Comparison of ENCODE assay signal across 2 cellular contexts in the genomic region with DNA sequence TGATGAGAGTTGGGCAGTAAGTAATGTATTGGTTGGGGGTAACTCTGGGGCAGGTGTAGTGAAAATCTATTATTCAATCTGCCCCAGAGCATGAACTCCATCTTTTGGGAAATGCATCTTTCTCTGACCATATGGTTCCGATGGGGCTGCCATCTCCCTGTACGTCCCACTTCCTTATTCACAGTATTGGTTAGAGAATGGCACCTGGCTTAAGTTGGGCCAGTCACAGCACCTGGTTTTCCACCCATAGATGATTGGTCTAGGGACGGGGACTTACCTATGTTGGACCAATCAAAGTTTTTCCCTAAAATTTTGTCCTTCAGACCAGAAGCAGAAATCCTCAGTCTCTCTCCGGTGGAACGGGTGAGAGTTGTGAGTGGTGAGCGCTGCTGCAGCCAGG.
TF ChIP-seq lines count a peak whose summit lies in the region.

No MANE protein-coding gene starts in this region.

TF ChIP-seq in SK-N-SH, 30 proteins besides CTCF, POLR2A, EP300 and RAD21:
- TF ChIP-seq, protein P1, sequence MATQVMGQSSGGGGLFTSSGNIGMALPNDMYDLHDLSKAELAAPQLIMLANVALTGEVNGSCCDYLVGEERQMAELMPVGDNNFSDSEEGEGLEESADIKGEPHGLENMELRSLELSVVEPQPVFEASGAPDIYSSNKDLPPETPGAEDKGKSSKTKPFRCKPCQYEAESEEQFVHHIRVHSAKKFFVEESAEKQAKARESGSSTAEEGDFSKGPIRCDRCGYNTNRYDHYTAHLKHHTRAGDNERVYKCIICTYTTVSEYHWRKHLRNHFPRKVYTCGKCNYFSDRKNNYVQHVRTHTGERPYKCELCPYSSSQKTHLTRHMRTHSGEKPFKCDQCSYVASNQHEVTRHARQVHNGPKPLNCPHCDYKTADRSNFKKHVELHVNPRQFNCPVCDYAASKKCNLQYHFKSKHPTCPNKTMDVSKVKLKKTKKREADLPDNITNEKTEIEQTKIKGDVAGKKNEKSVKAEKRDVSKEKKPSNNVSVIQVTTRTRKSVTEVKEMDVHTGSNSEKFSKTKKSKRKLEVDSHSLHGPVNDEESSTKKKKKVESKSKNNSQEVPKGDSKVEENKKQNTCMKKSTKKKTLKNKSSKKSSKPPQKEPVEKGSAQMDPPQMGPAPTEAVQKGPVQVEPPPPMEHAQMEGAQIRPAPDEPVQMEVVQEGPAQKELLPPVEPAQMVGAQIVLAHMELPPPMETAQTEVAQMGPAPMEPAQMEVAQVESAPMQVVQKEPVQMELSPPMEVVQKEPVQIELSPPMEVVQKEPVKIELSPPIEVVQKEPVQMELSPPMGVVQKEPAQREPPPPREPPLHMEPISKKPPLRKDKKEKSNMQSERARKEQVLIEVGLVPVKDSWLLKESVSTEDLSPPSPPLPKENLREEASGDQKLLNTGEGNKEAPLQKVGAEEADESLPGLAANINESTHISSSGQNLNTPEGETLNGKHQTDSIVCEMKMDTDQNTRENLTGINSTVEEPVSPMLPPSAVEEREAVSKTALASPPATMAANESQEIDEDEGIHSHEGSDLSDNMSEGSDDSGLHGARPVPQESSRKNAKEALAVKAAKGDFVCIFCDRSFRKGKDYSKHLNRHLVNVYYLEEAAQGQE (IDR thresholded peaks at IDR 0.05; ENCODE audit: low read depth, low read length) = no peak
- TF ChIP-seq, protein P2, sequence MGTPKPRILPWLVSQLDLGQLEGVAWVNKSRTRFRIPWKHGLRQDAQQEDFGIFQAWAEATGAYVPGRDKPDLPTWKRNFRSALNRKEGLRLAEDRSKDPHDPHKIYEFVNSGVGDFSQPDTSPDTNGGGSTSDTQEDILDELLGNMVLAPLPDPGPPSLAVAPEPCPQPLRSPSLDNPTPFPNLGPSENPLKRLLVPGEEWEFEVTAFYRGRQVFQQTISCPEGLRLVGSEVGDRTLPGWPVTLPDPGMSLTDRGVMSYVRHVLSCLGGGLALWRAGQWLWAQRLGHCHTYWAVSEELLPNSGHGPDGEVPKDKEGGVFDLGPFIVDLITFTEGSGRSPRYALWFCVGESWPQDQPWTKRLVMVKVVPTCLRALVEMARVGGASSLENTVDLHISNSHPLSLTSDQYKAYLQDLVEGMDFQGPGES (IDR thresholded peaks at IDR 0.05; ENCODE audit: low read depth, low read length) = no peak
- TF ChIP-seq, protein P3, sequence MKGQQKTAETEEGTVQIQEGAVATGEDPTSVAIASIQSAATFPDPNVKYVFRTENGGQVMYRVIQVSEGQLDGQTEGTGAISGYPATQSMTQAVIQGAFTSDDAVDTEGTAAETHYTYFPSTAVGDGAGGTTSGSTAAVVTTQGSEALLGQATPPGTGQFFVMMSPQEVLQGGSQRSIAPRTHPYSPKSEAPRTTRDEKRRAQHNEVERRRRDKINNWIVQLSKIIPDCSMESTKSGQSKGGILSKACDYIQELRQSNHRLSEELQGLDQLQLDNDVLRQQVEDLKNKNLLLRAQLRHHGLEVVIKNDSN (IDR thresholded peaks at IDR 0.05; ENCODE audit: borderline replicate concordance, low read depth) = no peak
- TF ChIP-seq RXRA (IDR thresholded peaks at IDR 0.05; ENCODE audit: borderline replicate concordance, low read depth) (no peak), ELF1 (IDR thresholded peaks at IDR 0.05) (no peak)

TF ChIP-seq in SK-N-SH treated with all-trans-retinoic acid at 6 μM for 48 hours, 23 proteins besides CTCF, POLR2A, EP300 and RAD21:
- no peak for TF ChIP-seq ZNF565 (CRISPR knock-in tag; conservative IDR thresholded peaks at IDR 0.05; ENCODE audit: low read depth)
TF ChIP-seq in SK-N-SH treated with all-trans-retinoic acid at 6 μM for 48 hours: peak in this region for 0.
